10 cellular contexts compared by ENCODE assay signal in the genomic region with DNA sequence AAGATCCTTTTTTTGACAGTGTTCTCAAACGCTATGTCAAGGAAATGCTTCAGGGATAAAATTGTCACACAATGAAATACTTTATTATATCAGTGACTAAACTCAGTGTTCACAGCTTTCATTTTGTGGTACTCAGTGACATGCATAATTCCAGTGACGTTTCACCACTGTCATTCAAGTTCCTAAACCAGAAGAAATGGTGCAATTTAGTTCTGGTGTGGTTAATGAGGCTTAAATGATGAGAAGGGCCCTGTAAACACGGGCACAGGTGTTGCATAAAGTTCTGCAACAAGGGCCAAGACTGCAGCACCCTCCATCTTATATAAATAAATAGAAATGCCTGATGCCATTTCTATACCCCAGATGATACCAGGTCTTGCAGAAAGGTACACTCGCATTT.
DNase-seq lines count a peak whose midpoint lies in the region; ATAC-seq and TF ChIP-seq lines count a peak whose summit lies in the region.
"Had no signal": no experiment of that assay in that cellular context is flagged by ENCODE, and none has a peak within 500 bp of the region (broad histone marks: within the 10 kb centered on the region; RNA-seq: fewer than 3 reads in every experiment).

No MANE protein-coding gene starts in this region.

- peak overlapping the region; percentile 52 for H3K4me2 ChIP-seq in parathyroid adenoma (ENCODE audit: low read length)
- H3K4me2 ChIP-seq: BLaER1 had no signal

- H3K4me3 ChIP-seq in ACC112 (ENCODE audit: low read depth, low read length) = no peak overlapping the region
- H3K4me3 ChIP-seq in RWPE2 (ENCODE audit: severe bottlenecking) = no peak overlapping the region
- peak overlapping the region; percentile 25 for H3K4me3 ChIP-seq in parathyroid adenoma (ENCODE audit: low read depth, low read length)
- H3K4me3 ChIP-seq: BLaER1 had no signal

- peak; percentile 25 for DNase-seq in NCI-H146 (lab: John Stamatoyannopoulos, UW)
- no peak for DNase-seq in NCI-H146 treated with DMSO at 0.1 percent for 48 hours (lab: John Stamatoyannopoulos, UW; ENCODE audit: unreplicated experiment)
- no peak for DNase-seq in RWPE2 (ENCODE audit: low spot score)
- no peak for DNase-seq in omental fat pad (ENCODE audit: low spot score)
- DNase-seq in GM10248 (ENCODE audit: extremely low spot score) = no peak

- CTCF ChIA-PET in GM10248 (lab: Yijun Ruan, JAX) = interaction anchor here (2.3 to 3.6 kb wide), 2 partner anchors 13 to 1777 kb away, joined by 7 to 15 read pairs; no protein-coding TSS in a partner anchor

- peak overlapping the region; percentile 49 for H2AFZ ChIP-seq in ACC112 (ENCODE audit: low read length, unreplicated experiment)
- peak overlapping the region; percentile 2 for H2AFZ ChIP-seq in parathyroid adenoma

- H3K4me1 ChIP-seq in ACC112 (ENCODE audit: control insufficient read depth, insufficient read depth, low read length, unreplicated experiment) (no peaks in the 10 kb centered on the region), RWPE2 (ENCODE audit: insufficient read depth, poor library complexity, severe bottlenecking) (no peaks in the 10 kb centered on the region), parathyroid adenoma (peaks cover 35% of the 10 kb centered on the region)
- H3K4me1 ChIP-seq: BLaER1, Caco-2 had no signal

- H3K27me3 ChIP-seq in ACC112 (ENCODE audit: insufficient read depth, low read length) (peaks cover 3% of the 10 kb centered on the region; the same call in 1 of the 2 replicates), RWPE2 (ENCODE audit: insufficient read depth, poor library complexity, severe bottlenecking) (no peaks in the 10 kb centered on the region), parathyroid adenoma (ENCODE audit: control insufficient read depth, insufficient read depth, low read length) (no peaks in the 10 kb centered on the region)
- H3K27me3 ChIP-seq: BLaER1 had no signal

- POLR2A ChIA-PET in GM10248 (lab: Yijun Ruan, JAX) = no interaction called here

- no peak overlapping the region for H3K9ac ChIP-seq in parathyroid adenoma
- H3K9ac ChIP-seq: BLaER1 had no signal

- no peak overlapping the region for H3K27ac ChIP-seq in ACC112 (ENCODE audit: low read depth, low read length)
- no peak overlapping the region for H3K27ac ChIP-seq in RWPE2 (ENCODE audit: poor library complexity, severe bottlenecking)
- peak overlapping the region; percentile 95 for H3K27ac ChIP-seq in parathyroid adenoma
- H3K27ac ChIP-seq: 22Rv1, BLaER1 had no signal

- ATAC-seq in RWPE2 (ENCODE audit: low read depth) = no peak
- ATAC-seq in omental fat pad (ENCODE audit: low FRiP score) = no peak

- no peaks in the 10 kb centered on the region for H3K36me3 ChIP-seq in ACC112 (ENCODE audit: insufficient read depth, low read length)
- H3K36me3 ChIP-seq in RWPE2 (ENCODE audit: low read depth) = no peaks in the 10 kb centered on the region
- H3K36me3 ChIP-seq in parathyroid adenoma (ENCODE audit: control insufficient read depth, insufficient read depth, low read length) = no peaks in the 10 kb centered on the region
- H3K36me3 ChIP-seq: BLaER1 had no signal

- H3K79me2 ChIP-seq in ACC112 (ENCODE audit: control insufficient read depth, insufficient read depth, low read length, unreplicated experiment) (no peaks in the 10 kb centered on the region), parathyroid adenoma (no peaks in the 10 kb centered on the region)

- TF ChIP-seq CTCF in RWPE2 (IDR thresholded peaks at IDR 0.05; ENCODE audit: poor library complexity, severe bottlenecking) = peak; percentile 7
- no peak for TF ChIP-seq CTCF in parathyroid adenoma (IDR thresholded peaks at IDR 0.05)
- no peak for TF ChIP-seq CTCF in omental fat pad (IDR thresholded peaks at IDR 0.05)
- TF ChIP-seq CTCF in GM10248 (IDR thresholded peaks at IDR 0.05; ENCODE audit: control extremely low read depth, extremely low read depth, low read depth, missing control alignments) = no peak

- H3K9me3 ChIP-seq in RWPE2 (ENCODE audit: severe bottlenecking) = no peaks in the 10 kb centered on the region
- no peaks in the 10 kb centered on the region for H3K9me3 ChIP-seq in parathyroid adenoma (ENCODE audit: control insufficient read depth, low read length)
- H3K9me3 ChIP-seq: BLaER1, Caco-2 had no signal
